In the genomic region with DNA sequence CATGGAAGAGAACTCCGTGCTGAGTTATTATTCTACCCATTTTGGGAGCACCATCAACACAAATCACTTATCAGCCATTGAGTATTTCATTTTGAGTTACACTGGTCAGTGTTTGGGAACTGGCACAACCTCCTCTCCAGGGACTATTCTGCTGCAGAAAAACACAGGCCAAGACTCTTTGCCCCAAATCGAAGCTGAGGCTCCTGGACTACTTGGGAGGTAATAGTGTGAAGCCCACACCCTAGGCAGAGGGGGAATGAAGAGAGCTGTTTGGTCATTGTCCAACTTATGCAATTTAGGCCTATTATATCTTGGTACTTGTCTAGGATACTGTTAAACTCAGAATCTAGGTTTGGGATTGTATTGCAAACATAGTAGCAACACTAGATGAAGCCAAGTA, we compare ENCODE assay signal across 21 cellular contexts.
"Had no signal": no experiment of that assay in that cellular context is flagged by ENCODE, and none has a peak within 500 bp of the region (broad histone marks: within the 10 kb centered on the region; RNA-seq: fewer than 3 reads in every experiment).

No MANE protein-coding gene starts in this region.

- H3K27ac Mint-ChIP-seq: naive thymus-derived CD8-positive, alpha-beta T cell; nephron progenitor cell; stimulated activated memory B cell treated with anti-CD40 and anti-IgM and Interleukin-4, amounts not matched to agents 10 μg/mL and 1 μg/mL and 100 μg/mL, for 72 hours had no signal

- DNase-seq: cortex of kidney; gastrocnemius medialis; heart right ventricle; hippocampal formation; left cardiac atrium; left lung; lower lobe of right lung; naive thymus-derived CD8-positive, alpha-beta T cell; nephron progenitor cell; nucleus accumbens; sigmoid colon; stimulated activated CD4-positive, alpha-beta T cell treated with anti-CD3 and anti-CD28 coated beads, Interleukin-2, amount 100 ng/mL, for 24 hours; stimulated activated CD4-positive, alpha-beta T cell treated with anti-CD3 and anti-CD28 coated beads, Interleukin-4, amount 100 ng/mL, for 24 hours; stimulated activated naive CD8-positive, alpha-beta T cell treated with anti-CD3 and anti-CD28 coated beads, Interleukin-15, Interleukin-2, amounts not matched to agents 100 U/mL and 50 U/mL, for 24 hours; upper lobe of right lung; uterus had no signal

- H3K9me3 ChIP-seq: gastrocnemius medialis, heart right ventricle, left lung, lower lobe of right lung, prostate gland, right atrium auricular region, sigmoid colon, thoracic aorta, tibial nerve, upper lobe of right lung, uterus had no signal

- H3K9me3 Mint-ChIP-seq: stimulated activated memory B cell treated with anti-CD40 and anti-IgM and Interleukin-4, amounts not matched to agents 10 μg/mL and 1 μg/mL and 100 μg/mL, for 72 hours had no signal

- H3K27me3 ChIP-seq: gastrocnemius medialis, left lung, right atrium auricular region, sigmoid colon, tibial nerve, upper lobe of right lung, uterus had no signal

- H3K4me1 ChIP-seq: gastrocnemius medialis, heart right ventricle, lower lobe of right lung, prostate gland, right atrium auricular region, upper lobe of right lung, uterus had no signal

- H3K36me3 Mint-ChIP-seq: naive thymus-derived CD8-positive, alpha-beta T cell; stimulated activated memory B cell treated with anti-CD40 and anti-IgM and Interleukin-4, amounts not matched to agents 10 μg/mL and 1 μg/mL and 100 μg/mL, for 72 hours had no signal

- H3K27me3 Mint-ChIP-seq: stimulated activated memory B cell treated with anti-CD40 and anti-IgM and Interleukin-4, amounts not matched to agents 10 μg/mL and 1 μg/mL and 100 μg/mL, for 72 hours had no signal

- H3K4me3 ChIP-seq: gastrocnemius medialis, heart right ventricle, left lung, lower lobe of right lung, prostate gland, right atrium auricular region, sigmoid colon, thoracic aorta, tibial nerve, upper lobe of right lung, uterus had no signal

- H3K36me3 ChIP-seq: gastrocnemius medialis, heart right ventricle, left lung, lower lobe of right lung, prostate gland, right atrium auricular region, sigmoid colon, thoracic aorta, tibial nerve, upper lobe of right lung, uterus had no signal

- H3K4me1 Mint-ChIP-seq: naive thymus-derived CD8-positive, alpha-beta T cell; stimulated activated memory B cell treated with anti-CD40 and anti-IgM and Interleukin-4, amounts not matched to agents 10 μg/mL and 1 μg/mL and 100 μg/mL, for 72 hours had no signal

- ATAC-seq: left lung; lower lobe of right lung; naive thymus-derived CD8-positive, alpha-beta T cell; stimulated activated memory B cell treated with anti-CD40 and anti-IgM and Interleukin-4, amounts not matched to agents 10 μg/mL and 1 μg/mL and 100 μg/mL, for 72 hours; stimulated activated naive CD8-positive, alpha-beta T cell treated with anti-CD3 and anti-CD28 coated beads, Interleukin-15, Interleukin-2, amounts not matched to agents 100 U/mL and 50 U/mL, for 24 hours; upper lobe of right lung had no signal

- H3K4me3 Mint-ChIP-seq: naive thymus-derived CD8-positive, alpha-beta T cell; nephron progenitor cell; stimulated activated memory B cell treated with anti-CD40 and anti-IgM and Interleukin-4, amounts not matched to agents 10 μg/mL and 1 μg/mL and 100 μg/mL, for 72 hours had no signal

- H3K27ac ChIP-seq: gastrocnemius medialis, heart right ventricle, left lung, lower lobe of right lung, prostate gland, right atrium auricular region, sigmoid colon, thoracic aorta, tibial nerve, upper lobe of right lung, uterus had no signal
